19 cellular contexts compared by ENCODE assay signal in genomic region chr12:52312086-52312485, GRCh38. TPM values are rescaled to one million over a fixed set of nuclear protein-coding genes. Genes with fewer than 3 reads are reported as not detected.
A peak's percentile ranks its signal among the peaks of the same experiment; 100 is the strongest.
DNase-seq lines count a peak whose midpoint lies in the region; ATAC-seq, FAIRE-seq and TF ChIP-seq lines count a peak whose summit lies in the region.
"Had no signal": no experiment of that assay in that cellular context is flagged by ENCODE, and none has a peak within 500 bp of the region (broad histone marks: within the 10 kb centered on the region; RNA-seq: fewer than 3 reads in every experiment).

No MANE protein-coding gene starts in this region.

- H3K27me3 ChIP-seq in astrocyte (ENCODE audit: insufficient read depth, low read length) = peaks cover 33% of the 10 kb centered on the region

- H3K9ac ChIP-seq in astrocyte (ENCODE audit: low read length) = no peak overlapping the region

- no peak overlapping the region for H2AFZ ChIP-seq in astrocyte (ENCODE audit: low read depth, low read length)

- no peaks in the 10 kb centered on the region for H3K9me3 Mint-ChIP-seq in astrocyte (ENCODE audit: unreplicated experiment)
- H3K9me3 Mint-ChIP-seq in stimulated activated effector memory CD8-positive, alpha-beta T cell treated with anti-CD3 and anti-CD28 coated beads, Interleukin-12 subunit alpha, Interleukin-12 subunit beta, amount 100 ng/mL, for 72 hours = no peaks in the 10 kb centered on the region
- H3K9me3 Mint-ChIP-seq: CD4-positive, alpha-beta T cell had no signal

- no peak overlapping the region for H3K4me2 ChIP-seq in astrocyte (ENCODE audit: low read length)

- H3K9me3 ChIP-seq in astrocyte (ENCODE audit: insufficient read depth, low read depth, low read length) = no peaks in the 10 kb centered on the region
- H3K9me3 ChIP-seq: Caco-2, HAP-1 had no signal

- no peaks in the 10 kb centered on the region for H3K36me3 ChIP-seq in astrocyte (ENCODE audit: insufficient read depth, low read length)
- H3K36me3 ChIP-seq: HAP-1 had no signal

- no peak overlapping the region for H3K27ac ChIP-seq in astrocyte (ENCODE audit: low read depth, low read length)
- H3K27ac ChIP-seq: C4-2B had no signal

- peaks cover 5% of the 10 kb centered on the region for H3K4me1 Mint-ChIP-seq in astrocyte (ENCODE audit: low read depth, unreplicated experiment)
- H3K4me1 Mint-ChIP-seq in stimulated activated effector memory CD8-positive, alpha-beta T cell treated with anti-CD3 and anti-CD28 coated beads, Interleukin-12 subunit alpha, Interleukin-12 subunit beta, amount 100 ng/mL, for 72 hours = peaks cover 18% of the 10 kb centered on the region

- DNase-seq in astrocyte (ENCODE audit: low read depth) (no peak), islet precursor cell (peak; percentile 31), AG20443 (ENCODE audit: low spot score) (no peak), NCI-H510A treated with DMSO at 0.1 percent for 48 hours (lab: John Stamatoyannopoulos, UW) (no peak), T1000 (lab: John Stamatoyannopoulos, UW) (no peak)
- DNase-seq in stimulated activated effector memory CD8-positive, alpha-beta T cell treated with anti-CD3 and anti-CD28 coated beads, Interleukin-12 subunit alpha, Interleukin-12 subunit beta, amount 100 ng/mL, for 72 hours (ENCODE audit: low spot score in 2 of 2) = no peak
- DNase-seq: ACHN, AML-193, Caco-2 had no signal

- H4K20me1 ChIP-seq in astrocyte (ENCODE audit: insufficient read depth, low read length) = no peaks in the 10 kb centered on the region

- peaks cover 8% of the 10 kb centered on the region for H3K4me1 ChIP-seq in astrocyte (ENCODE audit: insufficient read depth, low read length)
- H3K4me1 ChIP-seq: HAP-1 had no signal

- H3K27ac Mint-ChIP-seq in astrocyte (ENCODE audit: unreplicated experiment) = peak overlapping the region; percentile 41
- H3K27ac Mint-ChIP-seq in stimulated activated effector memory CD8-positive, alpha-beta T cell treated with anti-CD3 and anti-CD28 coated beads, Interleukin-12 subunit alpha, Interleukin-12 subunit beta, amount 100 ng/mL, for 72 hours = peak overlapping the region; percentile 9
- H3K27ac Mint-ChIP-seq: CD4-positive, alpha-beta T cell had no signal

- no peaks in the 10 kb centered on the region for H3K36me3 Mint-ChIP-seq in astrocyte (ENCODE audit: low read depth, unreplicated experiment)
- H3K36me3 Mint-ChIP-seq in stimulated activated effector memory CD8-positive, alpha-beta T cell treated with anti-CD3 and anti-CD28 coated beads, Interleukin-12 subunit alpha, Interleukin-12 subunit beta, amount 100 ng/mL, for 72 hours = no peaks in the 10 kb centered on the region

- H3K79me2 ChIP-seq in astrocyte (ENCODE audit: insufficient read depth, low read length) = no peaks in the 10 kb centered on the region

- no peak for FAIRE-seq in astrocyte (lab: Jason Lieb, UNC)
- FAIRE-seq: A204.1, D721Med, G401.6, GM12891, GM19239, H1 had no signal

- peaks cover 91% of the 10 kb centered on the region for H3K27me3 Mint-ChIP-seq in astrocyte (ENCODE audit: low read depth, unreplicated experiment)

- no peak for ATAC-seq in stimulated activated effector memory CD8-positive, alpha-beta T cell treated with anti-CD3 and anti-CD28 coated beads, Interleukin-12 subunit alpha, Interleukin-12 subunit beta, amount 100 ng/mL, for 72 hours

- no peak overlapping the region for H3K4me3 Mint-ChIP-seq in astrocyte (ENCODE audit: unreplicated experiment)
- H3K4me3 Mint-ChIP-seq in stimulated activated effector memory CD8-positive, alpha-beta T cell treated with anti-CD3 and anti-CD28 coated beads, Interleukin-12 subunit alpha, Interleukin-12 subunit beta, amount 100 ng/mL, for 72 hours = no peak overlapping the region
- H3K4me3 Mint-ChIP-seq: CD4-positive, alpha-beta T cell had no signal

- TF ChIP-seq CTCF in astrocyte (IDR thresholded peaks at IDR 0.05; ENCODE audit: insufficient read depth, low read depth, low read length) = no peak

- H3K4me3 ChIP-seq in astrocyte (ENCODE audit: insufficient read depth, low read depth, low read length) = no peak overlapping the region
- H3K4me3 ChIP-seq: HAP-1 had no signal

RNA-seq across cellular contexts. Expression of gene KRT83, which starts 9.1 kb away (rescaled TPM):
- not detected in 2 replicates for total RNA-seq in astrocyte
- total RNA-seq: Caco-2; CD4-positive, alpha-beta T cell; H1 had no signal

RNA-seq across cellular contexts. Expression of gene KRT81, which starts 20.8 kb away (rescaled TPM):
- total RNA-seq in astrocyte = 1.2 TPM in 2 replicates
- total RNA-seq: CD4-positive, alpha-beta T cell; H1; HT-29 had no signal

RNA-seq across cellular contexts. Expression of gene KRT86, which starts 37.6 kb away (rescaled TPM):
- total RNA-seq in astrocyte = 0.24 and 0.43 TPM in 2 replicates
- total RNA-seq: Caco-2; CD4-positive, alpha-beta T cell; H1 had no signal

RNA-seq across cellular contexts. Expression of gene KRT85, which starts 55.2 kb away (rescaled TPM):
- not detected in 2 replicates for total RNA-seq in astrocyte
- total RNA-seq: Caco-2; CD4-positive, alpha-beta T cell; H1; HT-29 had no signal
